Comparison of ENCODE assay signal across 8 cellular contexts in the genomic region with DNA sequence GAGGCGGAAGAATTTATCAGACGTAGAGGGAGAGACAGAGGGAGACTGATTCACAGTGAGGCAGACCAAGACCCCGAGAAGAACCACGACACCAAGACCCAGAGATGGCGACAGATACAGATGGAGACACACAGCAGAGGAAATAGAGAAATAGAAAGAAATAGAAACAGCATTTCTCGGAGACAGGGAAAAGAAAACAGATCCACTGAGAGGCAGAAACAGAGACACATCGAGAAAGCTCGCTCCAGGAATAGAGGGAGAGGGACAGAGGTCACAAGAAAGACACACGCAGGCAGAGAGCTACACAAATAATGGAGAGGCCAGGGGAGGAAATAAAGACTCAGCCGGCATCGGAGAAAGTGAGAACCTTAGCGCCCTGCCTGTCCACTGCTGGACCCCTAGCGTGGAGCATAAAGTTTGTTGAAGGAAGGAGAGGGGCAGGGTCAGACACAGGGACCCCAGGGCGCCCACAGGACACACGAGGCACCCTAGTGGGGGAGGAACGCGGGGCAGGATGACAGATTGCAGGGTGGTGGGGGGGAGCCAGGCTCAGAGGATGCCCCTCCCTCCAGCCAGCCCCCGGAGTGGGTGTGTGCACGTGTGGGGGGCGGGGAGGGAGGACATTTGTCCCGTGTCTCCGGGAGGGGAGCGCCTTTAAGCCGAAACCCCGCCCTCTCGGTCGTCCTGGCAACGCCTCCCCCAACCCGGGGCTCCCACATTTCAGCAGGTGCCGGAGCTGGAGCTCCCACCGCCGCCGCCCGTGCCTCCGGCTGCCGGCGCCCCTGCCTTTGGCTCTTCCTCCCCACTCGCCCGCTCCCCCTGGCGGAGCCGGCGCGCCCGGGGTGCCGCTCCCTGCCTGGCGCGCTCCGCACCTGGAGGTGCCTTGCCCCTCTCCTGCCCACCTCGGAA. TPM values are rescaled to one million over a fixed set of nuclear protein-coding genes. Genes with fewer than 3 reads are reported as not detected.
DNase-seq lines count a peak whose midpoint lies in the region; ATAC-seq and TF ChIP-seq lines count a peak whose summit lies in the region.

A gene (plus strand): TSS at position 716 of the 909 bp plus-strand sequence. CDS start 298 bp downstream, outside the sequence.

- peaks cover 24% of the 10 kb centered on the region for H3K27me3 Mint-ChIP-seq in activated B cell treated with CpG ODN at 0.5 μM for 24 hours

- DNase-seq in AG20443 (ENCODE audit: low spot score) (peak; percentile 55), HuH-7.5 (ENCODE audit: low spot score) (peak; percentile 64), activated B cell treated with CpG ODN at 0.5 μM for 24 hours (peak; percentile 52), dorsolateral prefrontal cortex (peak in 7 of 10 donors; percentile 39 to 77 (median 72)), mucosa of descending colon (peak; percentile 56 to 76 (median 72)), medulla oblongata (ENCODE audit: extremely low spot score) (no peak), NCI-H446 treated with DMSO at 0.1 percent for 48 hours (lab: John Stamatoyannopoulos, UW) (no peak)

- H3K4me1 ChIP-seq in mucosa of descending colon (ENCODE audit: low read depth) (peaks cover 22% of the 10 kb centered on the region), thymus (ENCODE audit: control insufficient read depth, insufficient read depth, low read length) (peaks cover 37% of the 10 kb centered on the region)

- peak within 1 kb of the TSS in 44 of 59 donors; percentile 3 to 78 (median 50) for H3K27ac ChIP-seq in dorsolateral prefrontal cortex
- H3K27ac ChIP-seq in thymus (ENCODE audit: low read depth), result peak within 1 kb of the TSS; percentile 31

- CTCF ChIA-PET in activated B cell treated with CpG ODN at 0.5 μM for 24 hours (lab: Charles Lee), result interaction anchor here (1.2 kb wide), 1 partner anchor 16 kb away, joined by 3 read pairs; no protein-coding TSS in a partner anchor

- WGBS in thymus, result 3% methylated on average over 49 of the region's 49 CpGs

- TF ChIP-seq CTCF in activated B cell treated with CpG ODN at 0.5 μM for 24 hours (IDR thresholded peaks at IDR 0.05), result no peak
- peak; percentile 15 to 75 (median 56) for TF ChIP-seq CTCF in dorsolateral prefrontal cortex (IDR thresholded peaks at IDR 0.05 in 54 of 56, conservative IDR thresholded peaks at IDR 0.05 in 2 of 56; ENCODE audit: low read depth in 1 of 56, partially characterized antibody in 56 of 56)
- TF ChIP-seq CTCF in mucosa of descending colon (IDR thresholded peaks at IDR 0.05), result peak; percentile 46

- H3K27me3 ChIP-seq in dorsolateral prefrontal cortex, result peaks cover 0 to 35% (median 6%) of the 10 kb centered on the region in 45 donors
- peaks cover 26% of the 10 kb centered on the region for H3K27me3 ChIP-seq in thymus (ENCODE audit: control insufficient read depth, insufficient read depth)

- H3K36me3 Mint-ChIP-seq in activated B cell treated with CpG ODN at 0.5 μM for 24 hours (ENCODE audit: low read depth), result no peaks in the 10 kb centered on the region

- H3K9me3 Mint-ChIP-seq in activated B cell treated with CpG ODN at 0.5 μM for 24 hours, result no peaks in the 10 kb centered on the region

- no peak within 1 kb of the TSS for H3K27ac Mint-ChIP-seq in activated B cell treated with CpG ODN at 0.5 μM for 24 hours

- intact Hi-C loops in activated B cell treated with CpG ODN at 0.5 μM for 24 hours (cut with micrococcal nuclease), result loop anchor here (1.0 kb wide), 1 partner anchor 39 kb away; no protein-coding TSS in a partner anchor
- intact Hi-C loops in dorsolateral prefrontal cortex (cut with DNase I), result no loop called here
- intact Hi-C loops in mucosa of descending colon (cut with DNase I, micrococcal nuclease), result no loop called here

- peak within 1 kb of the TSS; percentile 26 to 69 (median 53) for H3K4me3 ChIP-seq in dorsolateral prefrontal cortex
- H3K4me3 ChIP-seq in mucosa of descending colon, result no peak within 1 kb of the TSS
- H3K4me3 ChIP-seq in thymus (ENCODE audit: low read length), result peak within 1 kb of the TSS; percentile 55

- peaks cover 26% of the 10 kb centered on the region for H3K4me1 Mint-ChIP-seq in activated B cell treated with CpG ODN at 0.5 μM for 24 hours

- H3K4me3 Mint-ChIP-seq in activated B cell treated with CpG ODN at 0.5 μM for 24 hours, result peak within 1 kb of the TSS; percentile 33

- POLR2A ChIA-PET in activated B cell treated with CpG ODN at 0.5 μM for 24 hours (lab: Charles Lee), result interaction anchor here (0.6 to 1.2 kb wide), 3 partner anchors 11 to 1707 kb away, joined by 4 to 7 read pairs (median 6); a partner anchor contains a TSS

- ATAC-seq in activated B cell treated with CpG ODN at 0.5 μM for 24 hours (ENCODE audit: low read depth) (peak; percentile 26), mucosa of descending colon (peak; percentile 60)

- H3K9me3 ChIP-seq in mucosa of descending colon (no peaks in the 10 kb centered on the region), thymus (ENCODE audit: control insufficient read depth) (no peaks in the 10 kb centered on the region)

- H3K36me3 ChIP-seq in mucosa of descending colon (ENCODE audit: low read depth), result no peaks in the 10 kb centered on the region
- no peaks in the 10 kb centered on the region for H3K36me3 ChIP-seq in thymus (ENCODE audit: control insufficient read depth, insufficient read depth)

RNA-seq across cellular contexts. Expression of the gene that starts here (rescaled TPM):
- not detected in 2 replicates for total RNA-seq in activated B cell treated with CpG ODN at 0.5 μM for 24 hours
- total RNA-seq in dorsolateral prefrontal cortex, result 100 to 1,000 TPM in 10 of 120 experiments, 10 to 100 TPM in 110; 20.3 to 131 (median 70.1) TPM
- under 1 TPM in 2 of 3 donors, not detected in 1; 0.09 to 0.35 TPM for total RNA-seq in mucosa of descending colon
- polyA plus RNA-seq in thymus, result 4.5 TPM

Comparison
In these comparisons a context has a peak if more than half of its experiments do, and no peak if none do; other contexts are left out.
1. RNA of the gene that starts here (total RNA-seq): 20.3 to 131 TPM in dorsolateral prefrontal cortex; 0.09 to 0.35 TPM in mucosa of descending colon and not detected in activated B cell treated with CpG ODN at 0.5 μM for 24 hours; every median in the first group is over 10 times any median in the second.
2. Peak in DNase-seq and ATAC-seq in activated B cell treated with CpG ODN at 0.5 μM for 24 hours; RNA of the gene not detected or under 1 TPM.
3. Peak in DNase-seq and ATAC-seq in mucosa of descending colon; RNA of the gene not detected or under 1 TPM.
4. DNase-seq: peak in AG20443 (single experiment), HuH-7.5 (single experiment) and dorsolateral prefrontal cortex (7 of 10); none in medulla oblongata (single experiment) and NCI-H446 treated with DMSO at 0.1 percent for 48 hours (single experiment).